In the genomic region with DNA sequence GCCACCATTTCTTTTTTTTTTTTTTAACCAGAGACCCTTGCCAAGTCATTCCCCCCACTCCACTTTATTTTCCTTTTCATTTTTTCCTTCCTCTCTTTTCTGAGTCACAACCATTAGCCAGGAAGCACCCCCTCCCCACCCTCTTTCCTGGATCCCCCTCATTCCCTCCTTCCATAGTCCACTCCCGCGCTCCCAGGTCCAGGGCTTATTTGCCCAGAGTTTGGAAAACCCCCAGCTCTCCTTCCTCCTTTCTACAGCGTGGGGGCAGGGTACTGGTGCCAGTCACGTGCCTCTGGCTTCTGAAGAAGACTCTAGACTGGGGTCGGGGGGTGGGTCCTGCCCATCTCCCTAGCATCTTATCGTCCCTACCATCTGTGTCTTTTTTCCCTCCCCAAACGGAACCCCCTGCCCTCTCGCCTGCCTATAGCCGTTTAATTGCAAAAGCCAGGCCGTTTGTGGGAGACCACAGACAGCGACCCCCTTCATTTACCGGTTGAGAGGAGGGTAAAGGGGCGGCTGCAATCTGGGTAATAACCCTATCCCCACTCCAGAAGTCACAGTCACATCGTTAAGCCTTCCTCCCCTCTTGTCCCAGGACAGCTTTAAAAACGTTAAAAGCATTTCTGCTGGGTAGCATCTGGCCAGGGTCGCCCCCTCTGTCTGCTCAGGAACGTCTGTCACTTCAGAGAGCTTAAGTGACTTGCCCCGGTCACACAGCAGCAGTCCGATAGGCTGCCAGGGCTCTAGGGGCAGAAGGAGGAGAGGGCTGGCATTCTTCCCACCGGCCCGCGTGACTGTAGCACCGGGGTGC, we compare ENCODE assay signal across 8 cellular contexts. TPM values are rescaled to one million over a fixed set of nuclear protein-coding genes. Genes with fewer than 3 reads are reported as not detected.
A peak's percentile ranks its signal among the peaks of the same experiment; 100 is the strongest.
DNase-seq lines count a peak whose midpoint lies in the region; ATAC-seq and TF ChIP-seq lines count a peak whose summit lies in the region.

No MANE protein-coding gene starts in this region.

- H3K4me3 ChIP-seq in heart right ventricle: peak overlapping the region; percentile 0 to 100 (median 96)
- H3K4me3 ChIP-seq in retinal pigment epithelial cell (ENCODE audit: low read length): peak overlapping the region; percentile 67

- CTCF ChIA-PET in activated CD4-positive, alpha-beta memory T cell treated with anti-CD3 and anti-CD28 coated beads for 36 hours (lab: Charles Lee): interaction anchor here (0.5 to 1.3 kb wide), 5 partner anchors 28 to 1996 kb away, joined by 3 to 6 read pairs (median 3); no protein-coding TSS in a partner anchor

- DNase-seq in AG08396 (ENCODE audit: low spot score): peak; percentile 56
- peak; percentile 75 for DNase-seq in NCI-H2029 (lab: John Stamatoyannopoulos, UW)
- DNase-seq in activated CD4-positive, alpha-beta memory T cell treated with anti-CD3 and anti-CD28 coated beads for 36 hours: no peak
- no peak for DNase-seq in heart right ventricle
- DNase-seq in retinal pigment epithelial cell (ENCODE audit: low read depth): no peak

- H3K27ac ChIP-seq in heart right ventricle: peak overlapping the region in 7 of 10 donors; percentile 2 to 97 (median 55)

- peak; percentile 5 for ATAC-seq in GM18519 (IDR thresholded peaks at IDR 0.05; ENCODE audit: low FRiP score, unreplicated experiment)
- ATAC-seq in heart right ventricle: peak in 3 of 8 donors; percentile 4 to 23 (median 6)
- no peak for ATAC-seq in HG02623 (IDR thresholded peaks at IDR 0.05; ENCODE audit: unreplicated experiment)
- ATAC-seq in HG03175 (IDR thresholded peaks at IDR 0.05; ENCODE audit: unreplicated experiment): no peak

- peak overlapping the region; percentile 98 for H3K4me3 Mint-ChIP-seq in activated CD4-positive, alpha-beta memory T cell treated with anti-CD3 and anti-CD28 coated beads for 36 hours

- 5 to 6% methylated on average over 23 of the region's 23 CpGs for WGBS in heart right ventricle, 2 donors

- H3K9me3 ChIP-seq in heart right ventricle: no peaks in the 10 kb centered on the region

- peaks cover 4 to 60% (median 38%) of the 10 kb centered on the region in 9 donors for H3K4me1 ChIP-seq in heart right ventricle

- H3K4me1 Mint-ChIP-seq in activated CD4-positive, alpha-beta memory T cell treated with anti-CD3 and anti-CD28 coated beads for 36 hours (ENCODE audit: low read depth): peaks cover 53% of the 10 kb centered on the region

- H3K9me3 Mint-ChIP-seq in activated CD4-positive, alpha-beta memory T cell treated with anti-CD3 and anti-CD28 coated beads for 36 hours: no peaks in the 10 kb centered on the region

- POLR2A ChIA-PET in activated CD4-positive, alpha-beta memory T cell treated with anti-CD3 and anti-CD28 coated beads for 36 hours (lab: Charles Lee): interaction anchor here (0.6 to 2.7 kb wide), 7 partner anchors 12 to 1561 kb away, joined by 3 to 10 read pairs (median 5); partner anchors contain the start of genes FBXW9 and GCDH

- H3K27ac Mint-ChIP-seq in activated CD4-positive, alpha-beta memory T cell treated with anti-CD3 and anti-CD28 coated beads for 36 hours: peak overlapping the region; percentile 95

- no peak for TF ChIP-seq CTCF in heart right ventricle (IDR thresholded peaks at IDR 0.05)
- no peak for TF ChIP-seq CTCF in retinal pigment epithelial cell (conservative IDR thresholded peaks at IDR 0.05; ENCODE audit: low read depth, low read length)

- intact Hi-C loops in activated CD4-positive, alpha-beta memory T cell treated with anti-CD3 and anti-CD28 coated beads for 36 hours (cut with micrococcal nuclease): loop anchor here (1.0 to 5.0 kb wide), 8 partner anchors 9 to 325 kb away; partner anchors contain the start of genes GCDH, GET3, IER2 and JUNB
- intact Hi-C loops in heart right ventricle (cut with DNase I): no loop called here

- H3K27me3 Mint-ChIP-seq in activated CD4-positive, alpha-beta memory T cell treated with anti-CD3 and anti-CD28 coated beads for 36 hours: no peaks in the 10 kb centered on the region

- peaks cover 0 to 34% (median 26%) of the 10 kb centered on the region in 9 donors for H3K36me3 ChIP-seq in heart right ventricle

- peaks cover 49% of the 10 kb centered on the region for H3K36me3 Mint-ChIP-seq in activated CD4-positive, alpha-beta memory T cell treated with anti-CD3 and anti-CD28 coated beads for 36 hours

- no peaks in the 10 kb centered on the region for H3K27me3 ChIP-seq in heart right ventricle

RNA-seq across cellular contexts. Expression of gene CALR, which starts 1.0 kb away (rescaled TPM):
- 100 to 1,000 TPM; 625 to 642 TPM for total RNA-seq in activated CD4-positive, alpha-beta memory T cell treated with anti-CD3 and anti-CD28 coated beads for 36 hours
- 100 to 1,000 TPM; 265 to 683 (median 348) TPM for total RNA-seq in heart right ventricle
- polyA plus RNA-seq in heart right ventricle: 100 to 1,000 TPM; 197 to 830 TPM

RNA-seq across cellular contexts. Expression of gene FARSA, which starts 3.9 kb away (rescaled TPM):
- total RNA-seq in activated CD4-positive, alpha-beta memory T cell treated with anti-CD3 and anti-CD28 coated beads for 36 hours: 100 to 1,000 TPM; 109 to 110 TPM
- total RNA-seq in heart right ventricle: 10 to 100 TPM; 31.0 to 53.0 (median 38.5) TPM
- polyA plus RNA-seq in heart right ventricle: 10 to 100 TPM; 23.2 to 81.4 TPM

RNA-seq across cellular contexts. Expression of gene RAD23A, which starts 8.2 kb away (rescaled TPM):
- 100 to 1,000 TPM; 190 to 194 TPM for total RNA-seq in activated CD4-positive, alpha-beta memory T cell treated with anti-CD3 and anti-CD28 coated beads for 36 hours
- 100 to 1,000 TPM; 138 to 201 (median 148) TPM for total RNA-seq in heart right ventricle
- 100 to 1,000 TPM; 187 to 289 TPM for polyA plus RNA-seq in heart right ventricle

RNA-seq across cellular contexts. Expression of gene SYCE2, which starts 18.4 kb away (rescaled TPM):
- 1 to 10 TPM; 3.0 to 4.2 TPM for total RNA-seq in activated CD4-positive, alpha-beta memory T cell treated with anti-CD3 and anti-CD28 coated beads for 36 hours
- under 1 TPM in 1 of 10 donors, not detected in 9; 0.21 TPM for total RNA-seq in heart right ventricle
- under 1 TPM; 0.10 to 0.22 TPM for polyA plus RNA-seq in heart right ventricle

RNA-seq across cellular contexts. Expression of gene GADD45GIP1, which starts 19.6 kb away (rescaled TPM):
- total RNA-seq in activated CD4-positive, alpha-beta memory T cell treated with anti-CD3 and anti-CD28 coated beads for 36 hours: 10 to 100 TPM; 31.2 to 32.6 TPM
- total RNA-seq in heart right ventricle: 10 to 100 TPM; 18.4 to 33.9 (median 20.9) TPM
- polyA plus RNA-seq in heart right ventricle: 100 to 1,000 TPM; 120 to 237 TPM

Comparison
In these comparisons a context has a peak if more than half of its experiments do, and no peak if none do; other contexts are left out.
1. DNase-seq: peak in AG08396 (single experiment) and NCI-H2029 (single experiment); none in activated CD4-positive, alpha-beta memory T cell treated with anti-CD3 and anti-CD28 coated beads for 36 hours (single experiment), heart right ventricle (0 of 2) and retinal pigment epithelial cell (single experiment).